In genomic region chr2:31324000-31324633, GRCh38 we compare ENCODE assay signal across 8 cellular contexts.
DNase-seq lines count a peak whose midpoint lies in the region; ATAC-seq and TF ChIP-seq lines count a peak whose summit lies in the region.

No MANE protein-coding gene starts in this region.

- DNase-seq in RWPE2 (ENCODE audit: low spot score) (no peak), right lobe of liver (no peak), ovary (no peak), NOMO-1 (lab: John Stamatoyannopoulos, UW; ENCODE audit: unreplicated experiment in 2 of 2) (no peak), NCI-H2107 (lab: John Stamatoyannopoulos, UW) (no peak)
- no peak for DNase-seq in effector CD4-positive, alpha-beta T cell

- H3K4me3 ChIP-seq in RWPE2 (ENCODE audit: severe bottlenecking) (peak overlapping the region; percentile 25), right lobe of liver (peak overlapping the region; percentile 22 to 37 (median 29)), ovary (no peak overlapping the region)

- TF ChIP-seq EP300 in ovary (IDR thresholded peaks at IDR 0.05) = no peak

- peak; percentile 87 for ATAC-seq in GM18517 (IDR thresholded peaks at IDR 0.05; ENCODE audit: unreplicated experiment)
- peak; percentile 72 for ATAC-seq in HG02798 (IDR thresholded peaks at IDR 0.05; ENCODE audit: poor library complexity, unreplicated experiment)
- ATAC-seq in RWPE2 (ENCODE audit: low read depth) = peak; percentile 65; the same call in 2 of the 3 replicates
- peak; percentile 63 to 87 (median 72) for ATAC-seq in right lobe of liver

- no peaks in the 10 kb centered on the region for H3K27me3 ChIP-seq in RWPE2 (ENCODE audit: insufficient read depth, poor library complexity, severe bottlenecking)
- H3K27me3 ChIP-seq in right lobe of liver = no peaks in the 10 kb centered on the region
- H3K27me3 ChIP-seq in ovary = no peaks in the 10 kb centered on the region

- intact Hi-C loops in right lobe of liver (cut with DNase I) = no loop called here
- intact Hi-C loops in ovary (cut with DNase I) = no loop called here

- TF ChIP-seq POLR2A in right lobe of liver (IDR thresholded peaks at IDR 0.05) = no peak
- no peak for TF ChIP-seq POLR2A in ovary (IDR thresholded peaks at IDR 0.05)

- H3K4me1 ChIP-seq in RWPE2 (ENCODE audit: insufficient read depth, poor library complexity, severe bottlenecking) = peaks cover 10% of the 10 kb centered on the region
- peaks cover 0 to 11% (median 0%) of the 10 kb centered on the region in 4 donors for H3K4me1 ChIP-seq in right lobe of liver
- H3K4me1 ChIP-seq in ovary (ENCODE audit: insufficient read depth) = no peaks in the 10 kb centered on the region

- H3K9me3 ChIP-seq in RWPE2 (ENCODE audit: severe bottlenecking) (no peaks in the 10 kb centered on the region), right lobe of liver (no peaks in the 10 kb centered on the region), ovary (no peaks in the 10 kb centered on the region)

- H3K36me3 ChIP-seq in RWPE2 (ENCODE audit: low read depth) (no peaks in the 10 kb centered on the region), right lobe of liver (no peaks in the 10 kb centered on the region), ovary (no peaks in the 10 kb centered on the region)

- WGBS in right lobe of liver (ENCODE audit: insufficient coverage, low coverage, low lambda C conversion rate, missing lambda C conversion rate) = 5% methylated on average over 5 of the region's 5 CpGs
- 21 to 41% (median 33%) methylated on average over 5 of the region's 5 CpGs for WGBS in ovary, 3 donors

- H3K27ac ChIP-seq in RWPE2 (ENCODE audit: poor library complexity, severe bottlenecking) = peak overlapping the region; percentile 16
- H3K27ac ChIP-seq in right lobe of liver = peak overlapping the region; percentile 55 to 74 (median 68)
- no peak overlapping the region for H3K27ac ChIP-seq in ovary

- TF ChIP-seq CTCF in RWPE2 (IDR thresholded peaks at IDR 0.05; ENCODE audit: poor library complexity, severe bottlenecking) (no peak), right lobe of liver (IDR thresholded peaks at IDR 0.05) (no peak), ovary (IDR thresholded peaks at IDR 0.05) (no peak)

Comparison
In these comparisons a context has a peak if more than half of its experiments do, and no peak if none do; other contexts are left out.
1. H3K27ac ChIP-seq: peak in RWPE2 (single experiment) and right lobe of liver (3 of 3); none in ovary (0 of 2).
2. Peak in every context shown above with its lines, with median percentiles within 50 percentile points of each other: ATAC-seq.